23 cellular contexts compared by ENCODE assay signal in the genomic region with DNA sequence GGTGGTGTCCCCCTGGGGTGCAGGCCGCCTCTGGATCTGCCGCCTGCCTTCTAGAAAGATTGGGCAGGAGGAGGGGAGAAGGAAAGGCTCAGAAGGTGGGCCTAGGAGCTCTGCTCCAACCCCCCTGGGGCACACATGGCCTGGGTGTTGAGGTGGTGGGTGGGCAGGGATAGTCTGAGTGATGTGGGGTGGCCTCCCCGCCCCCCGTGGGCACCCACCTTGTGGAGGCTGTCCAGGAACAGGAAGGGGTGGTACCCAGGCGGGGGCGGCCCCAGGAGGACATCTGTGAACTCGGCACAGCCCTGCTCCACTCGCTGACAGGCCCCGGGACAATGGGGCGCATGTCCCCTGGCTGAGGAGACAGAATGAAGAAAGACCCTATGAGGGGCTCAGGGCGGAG.
"Had no signal": no experiment of that assay in that cellular context is flagged by ENCODE, and none has a peak within 500 bp of the region (broad histone marks: within the 10 kb centered on the region; RNA-seq: fewer than 3 reads in every experiment).

No MANE protein-coding gene starts in this region.

- H3K36me3 Mint-ChIP-seq: activated naive CD4-positive, alpha-beta T cell treated with anti-CD3 and anti-CD28 coated beads, Interleukin-2, amount 50 U/mL, for 24 hours; activated naive CD8-positive, alpha-beta T cell treated with anti-CD3 and anti-CD28 coated beads, Interleukin-2, amount 10 ng/mL, durations not matched to agents 7 days and 5 days had no signal

- H3K4me1 ChIP-seq: ascending aorta had no signal

- DNase-seq: activated CD4-positive, alpha-beta T cell treated with anti-CD3 and anti-CD28 coated beads, Interleukin-2, amount 10 ng/mL, durations not matched to agents 24 days and 14 days; activated CD4-positive, alpha-beta T cell treated with anti-CD3 and anti-CD28 coated beads, Interleukin-2, amount 50 U/mL, for 4 hours; activated CD8-positive, alpha-beta T cell treated with anti-CD3 and anti-CD28 coated beads for 36 hours; activated gamma-delta T cell; activated naive CD4-positive, alpha-beta T cell treated with Interleukin-2 at 50 U/mL for 16 hours; activated naive CD8-positive, alpha-beta T cell treated with anti-CD3 and anti-CD28 coated beads, Interleukin-2, amount 10 ng/mL, durations not matched to agents 7 days and 5 days; activated T-cell treated with anti-CD3 and anti-CD28 coated beads, Interleukin-2, amount 50 U/mL, for 24 hours; amygdala; Karpas-422; KBM-7; MG63; NCI-H1048; NCI-H1436 treated with DMSO at 0.1 percent for 48 hours; NCI-H2029; NCI-H2107; NCI-H2227 treated with DMSO at 0.1 percent for 48 hours; NCI-H446 treated with DMSO at 0.1 percent for 48 hours; Right ventricle myocardium superior; T1000 had no signal

- H3K4me3 Mint-ChIP-seq: activated CD4-positive, alpha-beta T cell treated with anti-CD3 and anti-CD28 coated beads, Interleukin-2, amount 10 ng/mL, durations not matched to agents 24 days and 14 days; activated CD8-positive, alpha-beta T cell treated with anti-CD3 and anti-CD28 coated beads for 36 hours; activated naive CD4-positive, alpha-beta T cell treated with anti-CD3 and anti-CD28 coated beads, Interleukin-2, amount 50 U/mL, for 24 hours; activated naive CD8-positive, alpha-beta T cell treated with anti-CD3 and anti-CD28 coated beads, Interleukin-2, amount 10 ng/mL, durations not matched to agents 7 days and 5 days; activated T-cell treated with anti-CD3 and anti-CD28 coated beads, Interleukin-2, amount 50 U/mL, for 24 hours had no signal

- H3K27ac ChIP-seq: ascending aorta, SK-N-MC had no signal

- H3K27me3 ChIP-seq: ascending aorta, MG63 had no signal

- H3K27ac Mint-ChIP-seq: activated CD4-positive, alpha-beta T cell treated with anti-CD3 and anti-CD28 coated beads, Interleukin-2, amount 10 ng/mL, durations not matched to agents 24 days and 14 days; activated CD8-positive, alpha-beta T cell treated with anti-CD3 and anti-CD28 coated beads for 36 hours; activated naive CD4-positive, alpha-beta T cell treated with anti-CD3 and anti-CD28 coated beads, Interleukin-2, amount 50 U/mL, for 24 hours; activated naive CD8-positive, alpha-beta T cell treated with anti-CD3 and anti-CD28 coated beads, Interleukin-2, amount 10 ng/mL, durations not matched to agents 7 days and 5 days; activated T-cell treated with anti-CD3 and anti-CD28 coated beads, Interleukin-2, amount 50 U/mL, for 24 hours; activated T-helper 2 cell treated with anti-CD3 and anti-CD28 coated beads, Interferon-gamma antibody, Interleukin-2, Interleukin-4, amounts not matched to agents 10 μg/mL and 5 μg/mL and 100 μg/mL, durations not matched to agents 14 hours and 24 hours and 36 hours had no signal

- H3K4me1 Mint-ChIP-seq: activated CD4-positive, alpha-beta T cell treated with anti-CD3 and anti-CD28 coated beads, Interleukin-2, amount 10 ng/mL, durations not matched to agents 24 days and 14 days; activated naive CD4-positive, alpha-beta T cell treated with anti-CD3 and anti-CD28 coated beads, Interleukin-2, amount 50 U/mL, for 24 hours; activated naive CD8-positive, alpha-beta T cell treated with anti-CD3 and anti-CD28 coated beads, Interleukin-2, amount 10 ng/mL, durations not matched to agents 7 days and 5 days had no signal

- ATAC-seq: activated CD8-positive, alpha-beta T cell treated with anti-CD3 and anti-CD28 coated beads for 36 hours had no signal

- H3K27me3 Mint-ChIP-seq: activated CD4-positive, alpha-beta T cell treated with anti-CD3 and anti-CD28 coated beads, Interleukin-2, amount 10 ng/mL, durations not matched to agents 24 days and 14 days; activated CD8-positive, alpha-beta T cell treated with anti-CD3 and anti-CD28 coated beads for 36 hours; activated naive CD4-positive, alpha-beta T cell treated with anti-CD3 and anti-CD28 coated beads, Interleukin-2, amount 50 U/mL, for 24 hours; activated naive CD8-positive, alpha-beta T cell treated with anti-CD3 and anti-CD28 coated beads, Interleukin-2, amount 10 ng/mL, durations not matched to agents 7 days and 5 days; activated T-cell treated with anti-CD3 and anti-CD28 coated beads, Interleukin-2, amount 50 U/mL, for 24 hours had no signal

- H3K9me3 Mint-ChIP-seq: activated CD4-positive, alpha-beta T cell treated with anti-CD3 and anti-CD28 coated beads, Interleukin-2, amount 10 ng/mL, durations not matched to agents 24 days and 14 days; activated CD8-positive, alpha-beta T cell treated with anti-CD3 and anti-CD28 coated beads for 36 hours; activated naive CD4-positive, alpha-beta T cell treated with anti-CD3 and anti-CD28 coated beads, Interleukin-2, amount 50 U/mL, for 24 hours; activated naive CD8-positive, alpha-beta T cell treated with anti-CD3 and anti-CD28 coated beads, Interleukin-2, amount 10 ng/mL, durations not matched to agents 7 days and 5 days; activated T-cell treated with anti-CD3 and anti-CD28 coated beads, Interleukin-2, amount 50 U/mL, for 24 hours; activated T-helper 2 cell treated with anti-CD3 and anti-CD28 coated beads, Interferon-gamma antibody, Interleukin-2, Interleukin-4, amounts not matched to agents 10 μg/mL and 5 μg/mL and 100 μg/mL, durations not matched to agents 14 hours and 24 hours and 36 hours had no signal

- H3K9me3 ChIP-seq: ascending aorta, MG63 had no signal

- H3K36me3 ChIP-seq: ascending aorta, MG63 had no signal

- H3K4me3 ChIP-seq: ascending aorta, MG63, SK-N-MC had no signal
